ENCODE assay signal across 11 cellular contexts in genomic region chr6:143579703-143580102, GRCh38.
DNase-seq lines count a peak whose midpoint lies in the region; ATAC-seq and TF ChIP-seq lines count a peak whose summit lies in the region.
"Had no signal": no experiment of that assay in that cellular context is flagged by ENCODE, and none has a peak within 500 bp of the region (broad histone marks: within the 10 kb centered on the region; RNA-seq: fewer than 3 reads in every experiment).

No MANE protein-coding gene starts in this region.

- no peak for TF ChIP-seq EP300 in stomach (IDR thresholded peaks at IDR 0.05)

- no peak overlapping the region for H3K27ac ChIP-seq in foreskin keratinocyte
- H3K27ac ChIP-seq in psoas muscle = no peak overlapping the region
- no peak overlapping the region for H3K27ac ChIP-seq in stomach
- H3K27ac ChIP-seq: neural progenitor cell had no signal

- H3K4me1 ChIP-seq in foreskin keratinocyte (no peaks in the 10 kb centered on the region), psoas muscle (no peaks in the 10 kb centered on the region), stomach (peaks cover 0 to 9% (median 3%) of the 10 kb centered on the region in 4 donors)
- H3K4me1 ChIP-seq: neural progenitor cell had no signal

- TF ChIP-seq CTCF in foreskin keratinocyte (conservative IDR thresholded peaks at IDR 0.05) (no peak), psoas muscle (IDR thresholded peaks at IDR 0.05) (no peak), stomach (IDR thresholded peaks at IDR 0.05) (no peak)

- H3K27me3 ChIP-seq in foreskin keratinocyte (no peaks in the 10 kb centered on the region), psoas muscle (ENCODE audit: insufficient read depth in 3 of 3, low read length in 2 of 3) (no peaks in the 10 kb centered on the region), stomach (no peaks in the 10 kb centered on the region)
- H3K27me3 ChIP-seq: neural progenitor cell had no signal

- peak; percentile 89 for DNase-seq in EL
- peak; percentile 94 for DNase-seq in amniotic epithelial cell (ENCODE audit: low read depth)
- DNase-seq in foreskin keratinocyte = peak; percentile 56 to 81
- DNase-seq in psoas muscle = peak; percentile 66 to 74
- no peak for DNase-seq in stomach
- DNase-seq: CD8-positive, alpha-beta T cell; NCI-H1092 had no signal

- H3K4me3 ChIP-seq in psoas muscle (no peak overlapping the region), stomach (no peak overlapping the region)
- H3K4me3 ChIP-seq: neural progenitor cell had no signal

- WGBS in psoas muscle, 3 donors = 43 to 54% (median 48%) methylated on average over 8 of the region's 8 CpGs
- 76 to 92% (median 85%) methylated on average over 8 of the region's 8 CpGs for WGBS in stomach, 5 donors

- H3K9me3 ChIP-seq in psoas muscle = no peaks in the 10 kb centered on the region
- H3K9me3 ChIP-seq in stomach = no peaks in the 10 kb centered on the region

- no peaks in the 10 kb centered on the region for H3K36me3 ChIP-seq in psoas muscle (ENCODE audit: insufficient read depth in 1 of 2, low read depth in 1 of 2)
- H3K36me3 ChIP-seq in stomach = no peaks in the 10 kb centered on the region
- H3K36me3 ChIP-seq: neural progenitor cell had no signal

- intact Hi-C loops in psoas muscle (cut with DNase I) (loop anchor here (5.0 to 10.0 kb wide), 2 partner anchors 265 to 363 kb away; partner anchors contain the start of gene LTV1 (in 1 of the 2)), stomach (cut with DNase I; ENCODE audit: low total_unique reads) (loop anchor here (5.0 to 10.0 kb wide), 2 partner anchors 265 to 433 kb away; partner anchors contain the start of gene LTV1)

- TF ChIP-seq POLR2A in stomach (IDR thresholded peaks at IDR 0.05) = no peak

- ATAC-seq in foreskin keratinocyte (peak; percentile 96), psoas muscle (peak in 3 of 4 donors; percentile 35 to 79 (median 66)), GM21723 (IDR thresholded peaks at IDR 0.05; ENCODE audit: unreplicated experiment) (no peak), HG02870 (IDR thresholded peaks at IDR 0.05; ENCODE audit: unreplicated experiment) (no peak), HG03025 (IDR thresholded peaks at IDR 0.05; ENCODE audit: low FRiP score, unreplicated experiment) (no peak)
- ATAC-seq: CD8-positive, alpha-beta T cell had no signal

Comparison
In these comparisons a context has a peak if more than half of its experiments do, and no peak if none do; other contexts are left out.
1. ATAC-seq: peak in foreskin keratinocyte (single experiment) and psoas muscle (3 of 4); none in GM21723 (single experiment), HG02870 (single experiment) and HG03025 (single experiment).